Comparison of ENCODE assay signal across 1 cellular context in genomic region chr5:91379602-91380490, GRCh38.
TF ChIP-seq lines count a peak whose summit lies in the region.

No MANE protein-coding gene starts in this region.

TF ChIP-seq in HepG2, 621 proteins besides CTCF, POLR2A, EP300 and RAD21 (continued from another document and continues in another):
- TF ChIP-seq THAP9 (CRISPR knock-in tag; IDR thresholded peaks at IDR 0.05; ENCODE audit: borderline replicate concordance) (no peak), ZBTB42 (CRISPR knock-in tag; IDR thresholded peaks at IDR 0.05) (no peak), GRHL1 (CRISPR knock-in tag; conservative IDR thresholded peaks at IDR 0.05) (no peak), KLF13 (CRISPR knock-in tag; IDR thresholded peaks at IDR 0.05) (no peak), KDM4B (CRISPR knock-in tag; IDR thresholded peaks at IDR 0.05) (no peak), ZNF549 (CRISPR knock-in tag; IDR thresholded peaks at IDR 0.05) (no peak), KAT7 (CRISPR knock-in tag; IDR thresholded peaks at IDR 0.05; ENCODE audit: borderline replicate concordance) (no peak), SP5 (CRISPR knock-in tag; IDR thresholded peaks at IDR 0.05; ENCODE audit: borderline replicate concordance, low read depth) (peak; percentile 29; the same call in 1 of the 2 replicates), ZBTB44 (CRISPR knock-in tag; IDR thresholded peaks at IDR 0.05) (no peak), RFX5 (IDR thresholded peaks at IDR 0.05; ENCODE audit: low read depth, low read length) (no peak), RERE (CRISPR knock-in tag; IDR thresholded peaks at IDR 0.05; ENCODE audit: low read depth) (no peak), BATF2 (CRISPR knock-in tag; IDR thresholded peaks at IDR 0.05) (no peak), ZSCAN29 (CRISPR knock-in tag; conservative IDR thresholded peaks at IDR 0.05) (no peak), MYNN (CRISPR knock-in tag; IDR thresholded peaks at IDR 0.05; ENCODE audit: low read depth) (no peak), THAP8 (CRISPR knock-in tag; IDR thresholded peaks at IDR 0.05; ENCODE audit: borderline replicate concordance) (no peak), ZNF207 (IDR thresholded peaks at IDR 0.05; ENCODE audit: borderline replicate concordance) (no peak), ZNF451 (CRISPR knock-in tag; IDR thresholded peaks at IDR 0.05) (no peak), ZFYVE20 (CRISPR knock-in tag; IDR thresholded peaks at IDR 0.05; ENCODE audit: borderline replicate concordance, low read depth) (no peak), MTF1 (CRISPR knock-in tag; IDR thresholded peaks at IDR 0.05) (no peak), NFYB (CRISPR knock-in tag; IDR thresholded peaks at IDR 0.05) (no peak), GLI4 (CRISPR knock-in tag; IDR thresholded peaks at IDR 0.05; ENCODE audit: borderline replicate concordance) (no peak), MLXIP (CRISPR knock-in tag; IDR thresholded peaks at IDR 0.05; ENCODE audit: borderline replicate concordance) (no peak), ZNF577 (CRISPR knock-in tag; IDR thresholded peaks at IDR 0.05; ENCODE audit: borderline replicate concordance, low read depth) (no peak), ZNF598 (CRISPR knock-in tag; IDR thresholded peaks at IDR 0.05; ENCODE audit: borderline replicate concordance) (no peak), AGO2 (optimal IDR thresholded peaks at IDR 0.05; ENCODE audit: low read depth, low read length) (no peak), SOX13 (IDR thresholded peaks at IDR 0.05) (peak; percentile 63; the same call in 1 of the 2 replicates), SOX13 (CRISPR knock-in tag; conservative IDR thresholded peaks at IDR 0.05 in 1 of 2, IDR thresholded peaks at IDR 0.05 in 1 of 2) (no peak; a peak in 1 of 4 replicates), SMARCE1 (IDR thresholded peaks at IDR 0.05; ENCODE audit: borderline replicate concordance) (no peak), NR3C1 (CRISPR knock-in tag; IDR thresholded peaks at IDR 0.05) (no peak), ZBTB14 (CRISPR knock-in tag; IDR thresholded peaks at IDR 0.05) (peak; percentile 95), ZBTB7B (CRISPR knock-in tag; IDR thresholded peaks at IDR 0.05) (no peak), ZNF281 (CRISPR knock-in tag; IDR thresholded peaks at IDR 0.05; ENCODE audit: borderline replicate concordance) (no peak), ZNF292 (CRISPR knock-in tag; IDR thresholded peaks at IDR 0.05; ENCODE audit: borderline replicate concordance, low read depth) (no peak), MEIS2 (CRISPR knock-in tag; IDR thresholded peaks at IDR 0.05) (peak; percentile 98), SMAD1 (CRISPR knock-in tag; IDR thresholded peaks at IDR 0.05; ENCODE audit: borderline replicate concordance, low read depth) (no peak), ZFY (CRISPR knock-in tag; IDR thresholded peaks at IDR 0.05) (peak; percentile 47; the same call in 1 of the 2 replicates), E2F2 (CRISPR knock-in tag; IDR thresholded peaks at IDR 0.05; ENCODE audit: borderline replicate concordance) (no peak), ZNF780A (CRISPR knock-in tag; IDR thresholded peaks at IDR 0.05) (no peak), MED1 (CRISPR knock-in tag; IDR thresholded peaks at IDR 0.05) (peak; percentile 42)
